In the genomic region with DNA sequence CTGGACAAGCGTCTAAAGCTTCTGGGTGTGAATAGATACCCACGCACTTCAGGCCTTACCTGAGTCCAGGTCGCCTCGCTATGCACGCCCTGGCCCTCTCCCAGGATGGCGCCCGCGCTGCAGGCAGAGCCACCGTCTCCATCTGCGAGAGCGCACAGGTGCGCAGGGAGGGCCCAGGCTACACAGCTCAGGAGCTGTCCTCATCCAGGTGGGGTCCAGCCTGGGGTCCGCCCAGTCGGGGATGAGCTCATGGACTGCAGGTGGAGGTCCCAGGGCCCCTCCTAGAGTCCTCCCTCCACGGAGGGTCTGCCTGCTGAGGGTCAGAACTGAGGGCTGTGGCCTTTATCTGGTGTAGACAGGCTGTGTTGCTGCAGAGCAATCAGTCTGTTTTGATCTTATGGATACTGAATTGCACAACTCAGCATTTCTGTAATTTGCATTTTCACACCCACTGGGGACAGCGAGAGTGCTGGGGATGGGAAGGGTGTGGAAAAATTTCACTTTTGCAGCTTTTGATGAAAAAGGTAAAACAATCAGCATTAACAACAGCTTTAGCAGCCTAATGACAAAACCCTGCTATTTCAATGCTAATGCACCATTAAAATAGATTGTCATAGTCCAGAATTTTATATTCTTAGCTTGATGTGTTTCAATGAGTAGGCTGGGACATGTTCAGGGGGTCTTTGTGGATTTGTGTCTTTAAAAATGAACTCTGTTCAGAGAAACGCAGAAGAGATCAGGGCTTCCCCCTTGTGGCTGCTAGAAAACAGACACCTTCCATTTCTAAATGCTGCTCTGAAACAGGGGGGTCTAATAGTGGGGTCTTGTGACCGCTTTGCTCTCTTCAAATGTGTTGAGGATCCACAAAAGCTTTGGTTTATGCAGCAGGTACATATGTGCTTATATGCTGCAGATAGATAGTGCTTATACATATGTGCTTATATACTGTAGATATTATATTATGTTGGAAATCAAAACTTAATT, we compare ENCODE assay signal across 10 cellular contexts.
DNase-seq lines count a peak whose midpoint lies in the region; ATAC-seq and TF ChIP-seq lines count a peak whose summit lies in the region.
"Had no signal": no experiment of that assay in that cellular context is flagged by ENCODE, and none has a peak within 500 bp of the region (broad histone marks: within the 10 kb centered on the region; RNA-seq: fewer than 3 reads in every experiment).

No MANE protein-coding gene starts in this region.

- no peak for ATAC-seq in GM21825 (IDR thresholded peaks at IDR 0.05; ENCODE audit: unreplicated experiment)

- intact Hi-C loops in mammary epithelial cell (cut with micrococcal nuclease), result no loop called here

- no peak overlapping the region for H3K4me3 Mint-ChIP-seq in neural progenitor cell
- H3K4me3 Mint-ChIP-seq: dendritic cell treated with granulocyte-macrophage colony-stimulating factor and Interleukin-4, amounts not matched to agents 40 ng/mL and 50 ng/mL, for 4 days had no signal

- H3K4me2 ChIP-seq in Loucy (ENCODE audit: low read depth, low read length, poor library complexity, severe bottlenecking) (peak overlapping the region; percentile 35), mammary epithelial cell (ENCODE audit: insufficient read depth, low read depth, low read length) (no peak overlapping the region), neural progenitor cell (peak overlapping the region; percentile 53)

- H3K9me3 ChIP-seq in Loucy (ENCODE audit: insufficient read depth, low read depth, low read length) (no peaks in the 10 kb centered on the region), mammary epithelial cell (replicated peaks; ENCODE audit: insufficient read depth, low read length) (no peaks in the 10 kb centered on the region), neural progenitor cell (ENCODE audit: low read depth) (no peaks in the 10 kb centered on the region)

- no peaks in the 10 kb centered on the region for H3F3A ChIP-seq in Loucy (ENCODE audit: low read depth)
- H3F3A ChIP-seq in neural progenitor cell (ENCODE audit: low read depth), result no peaks in the 10 kb centered on the region

- CTCF ChIA-PET in mammary epithelial cell (lab: Charles Lee; ENCODE audit: low non-redundant PET), result interaction anchor here (0.6 kb wide), 1 partner anchor 442 kb away, joined by 3 read pairs; no protein-coding TSS in a partner anchor

- dilution Hi-C loops in mammary epithelial cell (cut with HindIII; ENCODE audit: low sequenced_read_pairs), result loop anchor here (5.0 kb wide), 1 partner anchor 46 kb away; no protein-coding TSS in a partner anchor

- H4K20me1 ChIP-seq in Loucy (ENCODE audit: insufficient read depth, low read length, poor library complexity, severe bottlenecking), result no peaks in the 10 kb centered on the region
- H4K20me1 ChIP-seq in mammary epithelial cell (ENCODE audit: insufficient read depth, low read length), result no peaks in the 10 kb centered on the region
- H4K20me1 ChIP-seq in neural progenitor cell (ENCODE audit: low read depth), result no peaks in the 10 kb centered on the region

- H3K4me1 ChIP-seq in Loucy (ENCODE audit: insufficient read depth, low read length, poor library complexity, severe bottlenecking) (no peaks in the 10 kb centered on the region), mammary epithelial cell (ENCODE audit: insufficient read depth, low read length) (no peaks in the 10 kb centered on the region), neural progenitor cell (no peaks in the 10 kb centered on the region)

- no peaks in the 10 kb centered on the region for H3K79me2 ChIP-seq in Loucy (ENCODE audit: insufficient read depth, low read length)
- H3K79me2 ChIP-seq in mammary epithelial cell (ENCODE audit: insufficient read depth, low read length), result no peaks in the 10 kb centered on the region
- H3K79me2 ChIP-seq in neural progenitor cell (ENCODE audit: low read depth), result no peaks in the 10 kb centered on the region

- H2AFZ ChIP-seq in Loucy (ENCODE audit: low read length), result no peak overlapping the region
- no peak overlapping the region for H2AFZ ChIP-seq in mammary epithelial cell (ENCODE audit: low read depth, low read length)
- H2AFZ ChIP-seq in neural progenitor cell (replicated peaks), result no peak overlapping the region

- H3K9me2 ChIP-seq in Loucy (replicated peaks; ENCODE audit: low read depth, low read length), result no peaks in the 10 kb centered on the region

- H3K9me3 Mint-ChIP-seq in neural progenitor cell, result no peaks in the 10 kb centered on the region
- H3K9me3 Mint-ChIP-seq: dendritic cell treated with granulocyte-macrophage colony-stimulating factor and Interleukin-4, amounts not matched to agents 40 ng/mL and 50 ng/mL, for 4 days had no signal

- TF ChIP-seq CTCF in Loucy (conservative IDR thresholded peaks at IDR 0.05; ENCODE audit: low read length), result peak; percentile 73
- peak; percentile 8 to 38 for TF ChIP-seq CTCF in mammary epithelial cell (conservative IDR thresholded peaks at IDR 0.05 in 1 of 2, IDR thresholded peaks at IDR 0.05 in 1 of 2; ENCODE audit: extremely low read depth in 1 of 2, insufficient read depth in 1 of 2, low read depth in 1 of 2, low read length in 2 of 2)
- peak; percentile 56 for TF ChIP-seq CTCF in neural progenitor cell (IDR thresholded peaks at IDR 0.05)

- in situ Hi-C loops in mammary epithelial cell (cut with MboI; ENCODE audit: low sequenced_read_pairs in 2 of 2), result no loop called here

- H3K4me3 ChIP-seq in Loucy (ENCODE audit: low read length, poor library complexity, severe bottlenecking) (no peak overlapping the region), mammary epithelial cell (replicated peaks in 1 of 3; ENCODE audit: insufficient read depth in 1 of 3, low read depth in 2 of 3, low read length in 3 of 3) (no peak overlapping the region), neural progenitor cell (no peak overlapping the region)

- H3K27me3 ChIP-seq in Loucy (ENCODE audit: insufficient read depth, low read length, poor library complexity, severe bottlenecking), result no peaks in the 10 kb centered on the region
- peaks cover 3% of the 10 kb centered on the region for H3K27me3 ChIP-seq in mammary epithelial cell (ENCODE audit: insufficient read depth, low read length)
- peaks cover 98% of the 10 kb centered on the region for H3K27me3 ChIP-seq in neural progenitor cell

- H3K36me3 Mint-ChIP-seq in neural progenitor cell, result no peaks in the 10 kb centered on the region

- no TSS peak for BruUV-seq in mammary epithelial cell (replicated peaks; lab: Mats Ljungman, UMichigan)

- H3K36me3 ChIP-seq in Loucy (ENCODE audit: insufficient read depth, low read length) (no peaks in the 10 kb centered on the region), mammary epithelial cell (ENCODE audit: insufficient read depth, low read length) (no peaks in the 10 kb centered on the region), neural progenitor cell (no peaks in the 10 kb centered on the region)

- peaks cover 2% of the 10 kb centered on the region for H3K27me3 Mint-ChIP-seq in neural progenitor cell (ENCODE audit: insufficient read depth, low read depth)

- WGBS in mammary epithelial cell (ENCODE audit: low coverage, missing lambda C conversion rate), result 51% methylated on average over 9 of the region's 18 CpGs

- DNase-seq in DMS 273 (lab: John Stamatoyannopoulos, UW; ENCODE audit: unreplicated experiment) (peak; percentile 49), DMS 273 treated with DMSO at 0.1 percent for 48 hours (lab: John Stamatoyannopoulos, UW) (no peak), mammary epithelial cell (no peak), neural progenitor cell (ENCODE audit: low spot score) (peak; percentile 47), hippocampal formation (lab: John Stamatoyannopoulos, UW) (no peak)
- DNase-seq in stimulated activated CD4-positive, alpha-beta T cell treated with anti-CD3 and anti-CD28 coated beads, Interleukin-1b, Interleukin-23, amount 100 ng/mL, for 48 hours, result no peak

- no peak overlapping the region for H3K27ac Mint-ChIP-seq in neural progenitor cell
- H3K27ac Mint-ChIP-seq: dendritic cell treated with granulocyte-macrophage colony-stimulating factor and Interleukin-4, amounts not matched to agents 40 ng/mL and 50 ng/mL, for 4 days had no signal

- H3K27ac ChIP-seq in mammary epithelial cell (ENCODE audit: insufficient read depth, low read depth, low read length) (no peak overlapping the region), neural progenitor cell (no peak overlapping the region)
- H3K27ac ChIP-seq: 22Rv1 had no signal

- no peak overlapping the region for H3K9ac ChIP-seq in Loucy (ENCODE audit: low read depth, low read length, poor library complexity, severe bottlenecking)
- H3K9ac ChIP-seq in mammary epithelial cell (ENCODE audit: insufficient read depth, low read length), result no peak overlapping the region
- no peak overlapping the region for H3K9ac ChIP-seq in neural progenitor cell

- H3K4me1 Mint-ChIP-seq in neural progenitor cell, result no peaks in the 10 kb centered on the region

Comparison
In these comparisons a context has a peak if more than half of its experiments do, and no peak if none do; other contexts are left out.
1. DNase-seq: peak in DMS 273 (single experiment) and neural progenitor cell (single experiment); none in DMS 273 treated with DMSO at 0.1 percent for 48 hours (single experiment), mammary epithelial cell (single experiment), hippocampal formation (0 of 2) and stimulated activated CD4-positive, alpha-beta T cell treated with anti-CD3 and anti-CD28 coated beads, Interleukin-1b, Interleukin-23, amount 100 ng/mL, for 48 hours (single experiment).
2. CTCF ChIP-seq: peak in every context shown above with its lines; median percentile 73 in Loucy; 56 in neural progenitor cell; 23 in mammary epithelial cell.